15 cellular contexts compared by ENCODE assay signal in genomic region chr10:104340692-104341091, GRCh38. TPM values are rescaled to one million over a fixed set of nuclear protein-coding genes. Genes with fewer than 3 reads are reported as not detected.
DNase-seq lines count a peak whose midpoint lies in the region; ATAC-seq, FAIRE-seq and TF ChIP-seq lines count a peak whose summit lies in the region.
"Had no signal": no experiment of that assay in that cellular context is flagged by ENCODE, and none has a peak within 500 bp of the region (broad histone marks: within the 10 kb centered on the region; RNA-seq: fewer than 3 reads in every experiment).

No MANE protein-coding gene starts in this region.

- TF ChIP-seq CTCF in CD4-positive, alpha-beta T cell (IDR thresholded peaks at IDR 0.05) = no peak
- no peak for TF ChIP-seq CTCF in HepG2 (CRISPR knock-in tag; IDR thresholded peaks at IDR 0.05)
- no peak for TF ChIP-seq CTCF in stomach (IDR thresholded peaks at IDR 0.05)
- no peak for TF ChIP-seq CTCF in HFFc6 (IDR thresholded peaks at IDR 0.05)

- no peaks in the 10 kb centered on the region for H4K20me1 ChIP-seq in HepG2 (ENCODE audit: insufficient read depth, low read length)

- H3K4me2 ChIP-seq in HepG2 (ENCODE audit: low read depth, low read length) = no peak overlapping the region

- peak overlapping the region; percentile 6 for H3K9ac ChIP-seq in adipocyte (ENCODE audit: low read length)
- no peak overlapping the region for H3K9ac ChIP-seq in HepG2 (ENCODE audit: insufficient read depth, low read depth, low read length)
- H3K9ac ChIP-seq: KMS-11 had no signal

- H3K36me3 ChIP-seq in adipocyte (ENCODE audit: control insufficient read depth, insufficient read depth, low read length, severe bottlenecking) = no peaks in the 10 kb centered on the region
- no peaks in the 10 kb centered on the region for H3K36me3 ChIP-seq in HepG2 (replicated peaks in 1 of 2; ENCODE audit: control insufficient read depth in 1 of 2, insufficient read depth in 2 of 2, low read length in 2 of 2)
- H3K36me3 ChIP-seq in stomach = no peaks in the 10 kb centered on the region
- H3K36me3 ChIP-seq: BE2C had no signal

- TF ChIP-seq EP300 in HepG2 (IDR thresholded peaks at IDR 0.05; ENCODE audit: low read depth in 2 of 2, low read length in 2 of 2) = no peak
- TF ChIP-seq EP300 in HepG2 (CRISPR knock-in tag; IDR thresholded peaks at IDR 0.05; ENCODE audit: borderline replicate concordance) = no peak
- TF ChIP-seq EP300 in stomach (IDR thresholded peaks at IDR 0.05) = no peak

- H3K4me1 ChIP-seq in adipocyte (ENCODE audit: control insufficient read depth, insufficient read depth, low read length) (peaks cover 30% of the 10 kb centered on the region), HepG2 (ENCODE audit: insufficient read depth, low read length) (peaks cover 57% of the 10 kb centered on the region), stomach (peaks cover 31 to 43% (median 34%) of the 10 kb centered on the region in 4 donors)
- H3K4me1 ChIP-seq: BE2C had no signal

- no peaks in the 10 kb centered on the region for H3K27me3 Mint-ChIP-seq in CD4-positive, alpha-beta T cell
- peaks cover 3% of the 10 kb centered on the region; the same call in 1 of the 2 replicates for H3K27me3 Mint-ChIP-seq in HFFc6 (ENCODE audit: insufficient read depth)
- H3K27me3 Mint-ChIP-seq: activated CD4-positive, alpha-beta T cell treated with anti-CD3 and anti-CD28 coated beads for 36 hours had no signal

- H3K9me3 Mint-ChIP-seq in CD4-positive, alpha-beta T cell = peaks cover 3% of the 10 kb centered on the region
- H3K9me3 Mint-ChIP-seq in HFFc6 = no peaks in the 10 kb centered on the region

- CTCF ChIA-PET in CD4-positive, alpha-beta T cell (lab: Charles Lee) = interaction anchor here (1.8 to 2.3 kb wide), 2 partner anchors 13 to 35 kb away, joined by 9 to 13 read pairs; partner anchors contain the start of gene CFAP58
- CTCF ChIA-PET in HepG2 (lab: Yijun Ruan, JAX; ENCODE audit: low intra/inter-chr PET ratio, low total read pairs) = no interaction called here

- intact Hi-C loops in CD4-positive, alpha-beta T cell (cut with DNase I, micrococcal nuclease) = no loop called here
- intact Hi-C loops in HepG2 (cut with micrococcal nuclease; ENCODE audit: unreplicated experiment) = no loop called here
- intact Hi-C loops in stomach (cut with DNase I; ENCODE audit: low total_unique reads) = no loop called here

- H3K27ac Mint-ChIP-seq in CD4-positive, alpha-beta T cell = no peak overlapping the region
- no peak overlapping the region for H3K27ac Mint-ChIP-seq in HFFc6
- H3K27ac Mint-ChIP-seq: activated CD4-positive, alpha-beta T cell treated with anti-CD3 and anti-CD28 coated beads for 36 hours had no signal

- no peak overlapping the region for H3K27ac ChIP-seq in CD4-positive, alpha-beta T cell (ENCODE audit: low read depth, low read length)
- H3K27ac ChIP-seq in HepG2 (ENCODE audit: extremely low read length, insufficient read depth, low read length) = no peak overlapping the region
- peak overlapping the region; percentile 91 to 100 (median 95) for H3K27ac ChIP-seq in stomach
- H3K27ac ChIP-seq: KMS-11 had no signal

- no peak for FAIRE-seq in HepG2 (lab: Jason Lieb, UNC)

- BruUV-seq in HepG2 (replicated peaks; lab: Mats Ljungman, UMichigan) = no TSS peak

- POLR2A ChIA-PET in CD4-positive, alpha-beta T cell (lab: Charles Lee) = interaction anchor here (0.8 kb wide), 1 partner anchor 49 kb away, joined by 5 read pairs; no protein-coding TSS in a partner anchor
- POLR2A ChIA-PET in HepG2 (lab: Yijun Ruan, JAX) = no interaction called here

- peak overlapping the region; percentile 96 for H3K4me3 Mint-ChIP-seq in CD4-positive, alpha-beta T cell
- H3K4me3 Mint-ChIP-seq in HFFc6 = no peak overlapping the region

- WGBS in HepG2 (ENCODE audit: low lambda C conversion rate) = 4% methylated on average over 4 of the region's 4 CpGs
- WGBS in stomach, 5 donors = 54 to 68% (median 57%) methylated on average over 4 of the region's 4 CpGs

- no peak for TF ChIP-seq POLR2A in HepG2 (IDR thresholded peaks at IDR 0.05; ENCODE audit: insufficient read depth in 1 of 2, low read depth in 2 of 2, low read length in 2 of 2)
- TF ChIP-seq POLR2A in stomach (IDR thresholded peaks at IDR 0.05) = no peak

- no peak overlapping the region for H2AFZ ChIP-seq in HepG2 (ENCODE audit: low read length)

- no peak overlapping the region for H3K4me3 ChIP-seq in adipocyte (ENCODE audit: low read length)
- H3K4me3 ChIP-seq in HepG2 (replicated peaks in 1 of 3; ENCODE audit: insufficient read depth in 1 of 3, low read depth in 2 of 3, low read length in 3 of 3) = no peak overlapping the region
- no peak overlapping the region for H3K4me3 ChIP-seq in stomach

- no peaks in the 10 kb centered on the region for H3K27me3 ChIP-seq in CD4-positive, alpha-beta T cell (ENCODE audit: control insufficient read depth, insufficient read depth, low read length)
- H3K27me3 ChIP-seq in adipocyte (replicated peaks; ENCODE audit: control insufficient read depth, insufficient read depth, low read length) = no peaks in the 10 kb centered on the region
- peaks cover 0 to 21% of the 10 kb centered on the region in 2 experiments; a peak in 3 of 5 replicates for H3K27me3 ChIP-seq in HepG2 (ENCODE audit: control insufficient read depth in 1 of 2, insufficient read depth in 2 of 2, low read length in 2 of 2)
- H3K27me3 ChIP-seq in stomach = no peaks in the 10 kb centered on the region

- in situ Hi-C loops in HepG2 (cut with HindIII; ENCODE audit: extremely low pct_ligation_motif_present, low pct_unique_long_range_greater_than_20kb) = no loop called here

- DNase-seq in CD4-positive, alpha-beta T cell = no peak
- no peak for DNase-seq in adipocyte (ENCODE audit: low read depth)
- no peak for DNase-seq in HepG2 (ENCODE audit: low spot score)
- DNase-seq in stomach = no peak
- DNase-seq in NCI-H1930 (lab: John Stamatoyannopoulos, UW) = no peak
- no peak for DNase-seq in NCI-H748 treated with DMSO at 0.1 percent for 48 hours (lab: John Stamatoyannopoulos, UW)
- DNase-seq in kidney tubule cell (ENCODE audit: low spot score) = no peak
- no peak for DNase-seq in HFFc6
- DNase-seq: activated CD4-positive, alpha-beta T cell treated with anti-CD3 and anti-CD28 coated beads for 36 hours; activated T-cell treated with anti-CD3 and anti-CD28 coated beads, Interleukin-2, amount 50 U/mL, for 48 hours; BE2C; NCI-H1436; T-helper 1 cell had no signal

- no peak for TF ChIP-seq RAD21 in HepG2 (CRISPR knock-in tag; IDR thresholded peaks at IDR 0.05)

- H3K9me3 ChIP-seq in CD4-positive, alpha-beta T cell (ENCODE audit: control insufficient read depth, low read length) = no peaks in the 10 kb centered on the region
- no peaks in the 10 kb centered on the region for H3K9me3 ChIP-seq in adipocyte (ENCODE audit: control insufficient read depth, low read length)
- no peaks in the 10 kb centered on the region for H3K9me3 ChIP-seq in HepG2 (ENCODE audit: low read length)
- H3K9me3 ChIP-seq in stomach = no peaks in the 10 kb centered on the region
- H3K9me3 ChIP-seq: BE2C had no signal

- ATAC-seq in CD4-positive, alpha-beta T cell (ENCODE audit: poor library complexity) = no peak
- ATAC-seq in HepG2 = no peak
- ATAC-seq: activated CD4-positive, alpha-beta T cell treated with anti-CD3 and anti-CD28 coated beads for 36 hours; left lobe of liver had no signal

- peaks cover 17% of the 10 kb centered on the region for H3K36me3 Mint-ChIP-seq in CD4-positive, alpha-beta T cell (ENCODE audit: low read depth)
- H3K36me3 Mint-ChIP-seq in HFFc6 (ENCODE audit: low read depth) = peaks cover 9% of the 10 kb centered on the region; the same call in 1 of the 2 replicates

- peaks cover 37% of the 10 kb centered on the region for H3K4me1 Mint-ChIP-seq in CD4-positive, alpha-beta T cell (ENCODE audit: low read depth)
- H3K4me1 Mint-ChIP-seq in HFFc6 (ENCODE audit: low read depth) = peaks cover 43% of the 10 kb centered on the region

- H3K79me2 ChIP-seq in HepG2 (ENCODE audit: insufficient read depth, low read length) = no peaks in the 10 kb centered on the region

RNA-seq across cellular contexts. Expression of gene ITPRIP, which starts 2.4 kb away (rescaled TPM):
- total RNA-seq in CD4-positive, alpha-beta T cell = 100 to 1,000 TPM; 127 to 133 TPM
- 0.58 and 1.00 TPM in 2 replicates for total RNA-seq in HepG2 (2016; rRNA removed; fragmentation: Illumina TruSeq; extraction: Trizol)
- total RNA-seq in HepG2 (2016; cell fraction: cytosol; rRNA removed; fragmentation: Illumina TruSeq; extraction: Trizol; ENCODE audit: low read depth) = 0.09 and 0.10 TPM in 2 replicates
- total RNA-seq in HepG2 (2016; cell fraction: insoluble cytoplasmic fraction; rRNA removed; fragmentation: Illumina TruSeq; extraction: Trizol) = 0.55 and 1.0 TPM in 2 replicates
- total RNA-seq in HepG2 (2016; cell fraction: membrane; rRNA removed; fragmentation: Illumina TruSeq; extraction: Trizol) = 0.38 and 0.53 TPM in 2 replicates
- 1.4 and 2.2 TPM in 2 replicates for total RNA-seq in HepG2 (2016; cell fraction: nucleus; rRNA removed; fragmentation: Illumina TruSeq; extraction: Trizol)
- polyA plus RNA-seq in HepG2 (2011; rRNA removed) = 2.8 and 3.0 TPM in 2 replicates
- 2.7 and 3.0 TPM in 2 replicates for polyA plus RNA-seq in HepG2 (2011; cell fraction: cytosol; rRNA removed)
- 4.0 and 5.2 TPM in 2 replicates for polyA plus RNA-seq in HepG2 (2011; cell fraction: nucleus; rRNA removed)
- polyA plus RNA-seq in HepG2 (2012) = 1.5 and 2.5 TPM in 2 replicates
- polyA plus RNA-seq in HepG2 (2016; cell fraction: cytosol; fragmentation: Illumina TruSeq; extraction: Trizol; ENCODE audit: low read depth) = 0.14 and 0.15 TPM in 2 replicates
- 0.71 and 1.0 TPM in 2 replicates for polyA plus RNA-seq in HepG2 (2016; cell fraction: insoluble cytoplasmic fraction; fragmentation: Illumina TruSeq; extraction: Trizol; ENCODE audit: low read depth)
- polyA plus RNA-seq in HepG2 (2016; cell fraction: membrane; fragmentation: Illumina TruSeq; extraction: Trizol; ENCODE audit: low read depth) = 0.26 and 0.37 TPM in 2 replicates
- polyA plus RNA-seq in HepG2 (2016; cell fraction: nucleus; fragmentation: Illumina TruSeq; extraction: Trizol; ENCODE audit: insufficient read depth, low read depth) = 3.0 and 3.4 TPM in 2 replicates
- 12.8 and 29.6 TPM in 2 replicates for polyA minus RNA-seq in HepG2 (2011; rRNA and poly(A)+ RNA removed; ENCODE audit: low replicate concordance)
- 3.2 and 4.6 TPM in 2 replicates for polyA minus RNA-seq in HepG2 (2011; cell fraction: cytosol; rRNA and poly(A)+ RNA removed)
- 9.7 and 10.7 TPM in 2 replicates for polyA minus RNA-seq in HepG2 (2011; cell fraction: nucleus; rRNA and poly(A)+ RNA removed)
- 10 to 100 TPM in 2 of 5 donors, 1 to 10 TPM in 3; 1.7 to 13.5 (median 9.2) TPM for total RNA-seq in stomach
- 10 to 100 TPM in 1 of 3 donors, 1 to 10 TPM in 2; 2.9 to 12.3 (median 4.6) TPM for polyA plus RNA-seq in stomach
- total RNA-seq in HFFc6 (2021; fragmentation: NEBNext Ultra II Directional; extraction: Animal tissue kit (Norgen Biotek cat#: 25700)) = 10 to 100 TPM; 23.9 to 34.7 (median 29.7) TPM

RNA-seq across cellular contexts. Expression of gene CFAP58, which starts 12.9 kb away (rescaled TPM):
- not detected for total RNA-seq in CD4-positive, alpha-beta T cell
- total RNA-seq in HepG2 (2016; rRNA removed; fragmentation: Illumina TruSeq; extraction: Trizol) = not detected in 2 replicates
- total RNA-seq in HepG2 (2016; cell fraction: cytosol; rRNA removed; fragmentation: Illumina TruSeq; extraction: Trizol; ENCODE audit: low read depth) = not detected in 2 replicates
- total RNA-seq in HepG2 (2016; cell fraction: insoluble cytoplasmic fraction; rRNA removed; fragmentation: Illumina TruSeq; extraction: Trizol) = not detected in 2 replicates
- not detected in 2 replicates for total RNA-seq in HepG2 (2016; cell fraction: membrane; rRNA removed; fragmentation: Illumina TruSeq; extraction: Trizol)
- not detected in 2 replicates for total RNA-seq in HepG2 (2016; cell fraction: nucleus; rRNA removed; fragmentation: Illumina TruSeq; extraction: Trizol)
- 0.03 TPM in 2 replicates for polyA plus RNA-seq in HepG2 (2011; rRNA removed)
- not detected in 2 replicates for polyA plus RNA-seq in HepG2 (2011; cell fraction: cytosol; rRNA removed)
- polyA plus RNA-seq in HepG2 (2011; cell fraction: nucleus; rRNA removed) = 0.12 and 0.19 TPM in 2 replicates
- polyA plus RNA-seq in HepG2 (2012) = 0.09 TPM in 1 of 2 replicates, not detected in the other
- not detected in 2 replicates for polyA plus RNA-seq in HepG2 (2016; cell fraction: cytosol; fragmentation: Illumina TruSeq; extraction: Trizol; ENCODE audit: low read depth)
- not detected in 2 replicates for polyA plus RNA-seq in HepG2 (2016; cell fraction: insoluble cytoplasmic fraction; fragmentation: Illumina TruSeq; extraction: Trizol; ENCODE audit: low read depth)
- polyA plus RNA-seq in HepG2 (2016; cell fraction: membrane; fragmentation: Illumina TruSeq; extraction: Trizol; ENCODE audit: low read depth) = not detected in 2 replicates
- not detected in 2 replicates for polyA plus RNA-seq in HepG2 (2016; cell fraction: nucleus; fragmentation: Illumina TruSeq; extraction: Trizol; ENCODE audit: insufficient read depth, low read depth)
- not detected in 2 replicates for polyA minus RNA-seq in HepG2 (2011; rRNA and poly(A)+ RNA removed; ENCODE audit: low replicate concordance)
- polyA minus RNA-seq in HepG2 (2011; cell fraction: cytosol; rRNA and poly(A)+ RNA removed) = not detected in 2 replicates
- polyA minus RNA-seq in HepG2 (2011; cell fraction: nucleus; rRNA and poly(A)+ RNA removed) = 0.13 TPM in 1 of 2 replicates, not detected in the other
- total RNA-seq in stomach = under 1 TPM in 2 of 5 donors, not detected in 3; 0.18 to 0.58 TPM
- polyA plus RNA-seq in stomach = under 1 TPM; 0.12 to 0.31 (median 0.20) TPM
- total RNA-seq in HFFc6 (2021; fragmentation: NEBNext Ultra II Directional; extraction: Animal tissue kit (Norgen Biotek cat#: 25700)) = 1 to 10 TPM in 1 of 6 experiments, under 1 TPM in 5; 0.35 to 1.1 (median 0.41) TPM

Comparison
In these comparisons a context has a peak if more than half of its experiments do, and no peak if none do; other contexts are left out.
1. H3K27ac ChIP-seq: peak in stomach (5 of 5); none in CD4-positive, alpha-beta T cell (single experiment) and HepG2 (single experiment).